Comparison of ENCODE assay signal across 22 cellular contexts in the genomic region with DNA sequence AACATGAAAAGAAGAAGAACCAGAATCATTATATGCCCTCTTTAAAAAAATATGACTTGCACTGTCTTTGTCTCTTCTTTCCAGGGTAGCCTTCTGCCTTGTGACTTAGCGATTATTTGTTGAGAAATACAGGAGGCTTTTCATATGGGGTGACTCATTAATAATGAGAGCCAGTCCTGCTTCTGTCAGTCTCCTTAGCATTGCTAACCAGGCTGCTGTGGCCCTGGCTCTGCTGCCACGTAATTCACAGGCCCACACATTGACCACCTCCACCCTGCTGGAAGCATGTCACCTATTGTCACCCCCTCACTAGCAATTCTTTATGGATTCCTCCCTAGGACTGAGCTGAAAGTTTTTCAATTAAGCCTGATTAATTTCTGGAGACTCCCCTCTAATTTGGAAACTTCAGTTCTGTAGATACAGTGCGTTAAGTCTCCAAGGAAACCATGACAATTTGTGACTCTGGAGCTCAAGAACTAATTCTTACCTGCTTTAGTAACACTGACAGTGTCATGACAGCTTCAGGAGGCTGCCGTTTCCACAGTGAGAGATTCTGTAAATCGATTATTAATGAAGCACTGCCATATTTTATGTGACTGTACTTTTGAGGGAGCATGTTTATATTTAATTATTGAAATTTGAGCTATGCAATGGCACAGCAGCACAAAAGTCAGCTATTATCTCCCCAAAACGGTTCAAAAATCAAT.
"Had no signal": no experiment of that assay in that cellular context is flagged by ENCODE, and none has a peak within 500 bp of the region (broad histone marks: within the 10 kb centered on the region; RNA-seq: fewer than 3 reads in every experiment).

No MANE protein-coding gene starts in this region.

- H3K4me1 ChIP-seq: lower lobe of right lung, psoas muscle, thyroid gland had no signal

- H3K36me3 ChIP-seq: lower lobe of right lung, neutrophil, ovary, thyroid gland had no signal

- ATAC-seq: activated T-cell treated with anti-CD3 and anti-CD28 coated beads, Interleukin-2, amount 50 U/mL, for 72 hours; left lobe of liver; lower lobe of right lung; naive thymus-derived CD4-positive, alpha-beta T cell; psoas muscle; right cardiac atrium; stimulated activated naive CD8-positive, alpha-beta T cell treated with anti-CD3 and anti-CD28 coated beads, Interleukin-15, Interleukin-2, amounts not matched to agents 100 U/mL and 50 U/mL, for 24 hours had no signal

- H3K27me3 ChIP-seq: hepatocyte, neutrophil, ovary, thyroid gland had no signal

- DNase-seq: activated CD4-positive, alpha-beta memory T cell treated with anti-CD3 and anti-CD28 coated beads, Interleukin-2, amount 10 ng/mL, durations not matched to agents 7 days and 5 days; activated CD4-positive, alpha-beta T cell treated with anti-CD3 and anti-CD28 coated beads for 48 hours; activated effector memory CD4-positive, alpha-beta T cell treated with Interleukin-2 at 50 U/mL for 16 hours; activated naive CD4-positive, alpha-beta T cell treated with anti-CD3 and anti-CD28 coated beads for 36 hours; activated naive CD8-positive, alpha-beta T cell treated with anti-CD3 and anti-CD28 coated beads, Interleukin-2, amount 10 ng/mL, durations not matched to agents 7 days and 5 days; activated T-cell treated with anti-CD3 and anti-CD28 coated beads, Interleukin-2, amount 50 U/mL, for 72 hours; amniotic stem cell; effector CD4-positive, alpha-beta T cell; glutamatergic neuron; immature natural killer cell; lower lobe of right lung; naive thymus-derived CD4-positive, alpha-beta T cell; ovary; psoas muscle; right cardiac atrium; stimulated activated CD4-positive, alpha-beta T cell treated with anti-CD3 and anti-CD28 coated beads, Interleukin-12 subunit alpha, Interleukin-12 subunit beta, amount 100 ng/mL, for 4 hours; stimulated activated CD4-positive, alpha-beta T cell treated with anti-CD3 and anti-CD28 coated beads, Interleukin-4, amount 100 ng/mL, for 4 hours; stimulated activated naive CD8-positive, alpha-beta T cell treated with anti-CD3 and anti-CD28 coated beads, Interleukin-15, Interleukin-2, amounts not matched to agents 100 U/mL and 50 U/mL, for 24 hours; thyroid gland had no signal

- H3K27ac ChIP-seq: hepatocyte, lower lobe of right lung, neutrophil, ovary, psoas muscle, thyroid gland had no signal

- H3K4me3 ChIP-seq: hepatocyte, lower lobe of right lung, ovary, psoas muscle, thyroid gland had no signal
